ENCODE assay signal across 8 cellular contexts in the genomic region with DNA sequence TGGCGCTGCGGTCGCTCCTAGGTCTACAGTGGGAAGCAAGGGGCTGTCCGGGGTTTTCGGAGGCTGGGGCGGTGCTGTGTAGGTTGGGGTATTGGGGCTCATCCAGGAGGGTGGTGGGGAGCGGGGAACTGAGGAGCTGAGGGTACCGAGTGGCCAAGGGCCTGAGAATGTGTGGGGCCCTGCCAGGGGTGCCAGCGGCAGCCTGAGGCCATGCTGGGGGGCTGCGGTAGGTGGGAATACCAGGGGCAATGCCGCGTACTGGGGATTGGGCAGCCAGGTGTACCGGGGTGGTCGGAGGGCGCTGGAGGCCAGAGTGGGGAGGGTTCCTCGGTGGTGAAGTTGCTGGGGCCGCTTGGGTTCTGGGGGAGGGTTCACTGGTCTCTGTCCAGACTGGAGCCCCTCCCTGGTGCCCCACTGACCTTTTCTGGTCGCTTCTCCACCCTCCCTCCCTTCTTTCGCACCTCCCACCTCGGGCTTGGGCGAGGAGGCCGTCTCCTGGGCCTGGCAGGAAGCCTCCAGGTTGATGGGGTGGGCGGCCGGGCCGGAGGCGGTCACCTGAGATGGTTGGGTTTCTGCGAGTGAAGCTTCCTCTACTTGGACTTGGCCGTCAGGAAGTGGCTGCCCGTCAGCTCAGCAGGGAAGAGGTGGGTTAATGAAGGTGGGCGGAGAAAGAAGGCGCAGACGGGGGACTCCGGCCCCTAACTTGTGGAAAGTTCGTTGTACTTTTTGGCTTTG. TPM values are rescaled to one million over a fixed set of nuclear protein-coding genes. Genes with fewer than 3 reads are reported as not detected.
DNase-seq lines count a peak whose midpoint lies in the region; ATAC-seq lines count a peak whose summit lies in the region.

No MANE protein-coding gene starts in this region.

- no peaks in the 10 kb centered on the region for H3K9me3 Mint-ChIP-seq in natural killer cell treated with Interleukin-12 subunit alpha and Interleukin-12 subunit beta and Interleukin-15 and Interleukin-18, amount 100 ng/mL, for 72 hours

- DNase-seq in activated effector memory CD4-positive, alpha-beta T cell treated with anti-CD3 and anti-CD28 coated beads, Interleukin-2, amount 50 U/mL, for 16 hours, result peak; percentile 72
- no peak for DNase-seq in activated effector memory CD4-positive, alpha-beta T cell treated with Interleukin-2 at 50 U/mL for 16 hours
- DNase-seq in SK-N-MC (ENCODE audit: low read depth, low spot score) (no peak), epidermal melanocyte (ENCODE audit: insufficient read length, low spot score) (peak; percentile 52), Ammon's horn (ENCODE audit: low spot score) (no peak)
- DNase-seq in natural killer cell treated with Interleukin-12 subunit alpha and Interleukin-12 subunit beta and Interleukin-15 and Interleukin-18, amount 100 ng/mL, for 72 hours (ENCODE audit: low spot score), result no peak

- peaks cover 6% of the 10 kb centered on the region for H3K36me3 Mint-ChIP-seq in natural killer cell treated with Interleukin-12 subunit alpha and Interleukin-12 subunit beta and Interleukin-15 and Interleukin-18, amount 100 ng/mL, for 72 hours

- ATAC-seq in HG02610 (IDR thresholded peaks at IDR 0.05; ENCODE audit: unreplicated experiment), result peak; percentile 37
- ATAC-seq in natural killer cell treated with Interleukin-12 subunit alpha and Interleukin-12 subunit beta and Interleukin-15 and Interleukin-18, amount 100 ng/mL, for 72 hours, result peak; percentile 34 to 51
- ATAC-seq in GM21360 (IDR thresholded peaks at IDR 0.05; ENCODE audit: unreplicated experiment), result no peak

- no peaks in the 10 kb centered on the region for H3K27me3 Mint-ChIP-seq in natural killer cell treated with Interleukin-12 subunit alpha and Interleukin-12 subunit beta and Interleukin-15 and Interleukin-18, amount 100 ng/mL, for 72 hours

- H3K27ac ChIP-seq in SK-N-MC, result no peak overlapping the region

- peak overlapping the region; percentile 96 for H3K4me3 Mint-ChIP-seq in natural killer cell treated with Interleukin-12 subunit alpha and Interleukin-12 subunit beta and Interleukin-15 and Interleukin-18, amount 100 ng/mL, for 72 hours

- H3K4me3 ChIP-seq in SK-N-MC, result peak overlapping the region; percentile 83

- peaks cover 38% of the 10 kb centered on the region; the same call in 1 of the 2 replicates for H3K36me3 ChIP-seq in SK-N-MC (ENCODE audit: insufficient read depth, low read length)

- H3K9me3 ChIP-seq in SK-N-MC (ENCODE audit: low read depth, low read length), result no peaks in the 10 kb centered on the region

- peaks cover 8 to 24% of the 10 kb centered on the region in 2 donors for H3K4me1 Mint-ChIP-seq in natural killer cell treated with Interleukin-12 subunit alpha and Interleukin-12 subunit beta and Interleukin-15 and Interleukin-18, amount 100 ng/mL, for 72 hours (ENCODE audit: low read depth in 2 of 2)

- peak overlapping the region; percentile 71 to 91 for H3K27ac Mint-ChIP-seq in natural killer cell treated with Interleukin-12 subunit alpha and Interleukin-12 subunit beta and Interleukin-15 and Interleukin-18, amount 100 ng/mL, for 72 hours

- H3K9ac ChIP-seq in SK-N-MC (ENCODE audit: insufficient read length), result peak overlapping the region; percentile 92

RNA-seq across cellular contexts. Expression of gene AKAP17A, which starts 0.9 kb away (rescaled TPM):
- total RNA-seq in natural killer cell treated with Interleukin-12 subunit alpha and Interleukin-12 subunit beta and Interleukin-15 and Interleukin-18, amount 100 ng/mL, for 72 hours, result 10 to 100 TPM; 74.3 to 98.4 TPM

RNA-seq across cellular contexts. Expression of gene ASMT, which starts 22.6 kb away (rescaled TPM):
- 1 to 10 TPM; 1.7 to 1.8 TPM for total RNA-seq in natural killer cell treated with Interleukin-12 subunit alpha and Interleukin-12 subunit beta and Interleukin-15 and Interleukin-18, amount 100 ng/mL, for 72 hours

RNA-seq across cellular contexts. Expression of gene P2RY8, which starts 55.3 kb away (rescaled TPM):
- total RNA-seq in natural killer cell treated with Interleukin-12 subunit alpha and Interleukin-12 subunit beta and Interleukin-15 and Interleukin-18, amount 100 ng/mL, for 72 hours, result 10 to 100 TPM; 19.5 to 59.1 TPM

Comparison
In these comparisons a context has a peak if more than half of its experiments do, and no peak if none do; other contexts are left out.
1. DNase-seq: peak in activated effector memory CD4-positive, alpha-beta T cell treated with anti-CD3 and anti-CD28 coated beads, Interleukin-2, amount 50 U/mL, for 16 hours (single experiment) and epidermal melanocyte (single experiment); none in activated effector memory CD4-positive, alpha-beta T cell treated with Interleukin-2 at 50 U/mL for 16 hours (single experiment), SK-N-MC (single experiment), natural killer cell treated with Interleukin-12 subunit alpha and Interleukin-12 subunit beta and Interleukin-15 and Interleukin-18, amount 100 ng/mL, for 72 hours (single experiment) and Ammon's horn (single experiment).